ENCODE assay signal across 8 cellular contexts in genomic region chr19:7098701-7099596, GRCh38. TPM values are rescaled to one million over a fixed set of nuclear protein-coding genes. Genes with fewer than 3 reads are reported as not detected.
DNase-seq lines count a peak whose midpoint lies in the region; ATAC-seq, FAIRE-seq and TF ChIP-seq lines count a peak whose summit lies in the region.

No MANE protein-coding gene starts in this region.

- H3K79me2 ChIP-seq in H1 (ENCODE audit: control insufficient read depth in 1 of 2, insufficient read depth in 2 of 2, low read length in 2 of 2): no peaks in the 10 kb centered on the region
- no peaks in the 10 kb centered on the region for H3K79me2 ChIP-seq in mesendoderm (ENCODE audit: control insufficient read depth, insufficient read depth, low read length)

- H3K36me3 ChIP-seq in Caco-2 (ENCODE audit: control insufficient read depth, insufficient read depth, low read length) (no peaks in the 10 kb centered on the region), H1 (ENCODE audit: control insufficient read depth in 2 of 4, insufficient read depth in 4 of 4, low read length in 3 of 4) (peaks cover 0 to 4% (median 1%) of the 10 kb centered on the region in 4 experiments; a peak in 1 of 8 replicates), mesendoderm (ENCODE audit: control insufficient read depth, insufficient read depth, low read length) (no peaks in the 10 kb centered on the region)

- peaks cover 25% of the 10 kb centered on the region for H3K9me3 Mint-ChIP-seq in Caco-2 (ENCODE audit: unreplicated experiment)
- H3K9me3 Mint-ChIP-seq in activated CD8-positive, alpha-beta memory T cell treated with anti-CD3 and anti-CD28 coated beads, Interleukin-2, amount 10 ng/mL, durations not matched to agents 7 days and 5 days (ENCODE audit: low read depth): peaks cover 24% of the 10 kb centered on the region

- H3K4me2 ChIP-seq in H1 (ENCODE audit: insufficient read depth in 1 of 2, low read depth in 2 of 2, low read length in 2 of 2) (peak overlapping the region; percentile 69 to 76), mesendoderm (ENCODE audit: low read length) (peak overlapping the region; percentile 56)

- H3K27ac Mint-ChIP-seq in Caco-2 (ENCODE audit: unreplicated experiment): peak overlapping the region; percentile 98
- peak overlapping the region; percentile 95 for H3K27ac Mint-ChIP-seq in activated CD8-positive, alpha-beta memory T cell treated with anti-CD3 and anti-CD28 coated beads, Interleukin-2, amount 10 ng/mL, durations not matched to agents 7 days and 5 days

- H3K27ac ChIP-seq in H1 (ENCODE audit: low read depth, low read length) (peak overlapping the region; percentile 87), mesendoderm (ENCODE audit: low read depth, low read length) (peak overlapping the region; percentile 87)

- H3K27me3 Mint-ChIP-seq in Caco-2 (ENCODE audit: insufficient read depth, unreplicated experiment): no peaks in the 10 kb centered on the region
- H3K27me3 Mint-ChIP-seq in activated CD8-positive, alpha-beta memory T cell treated with anti-CD3 and anti-CD28 coated beads, Interleukin-2, amount 10 ng/mL, durations not matched to agents 7 days and 5 days: peaks cover 4% of the 10 kb centered on the region

- no peak overlapping the region for H3K4ac ChIP-seq in H1 (replicated peaks; ENCODE audit: insufficient read length, low read depth, low read length)
- peak overlapping the region; percentile 22 for H3K4ac ChIP-seq in mesendoderm (ENCODE audit: low read depth, low read length)

- H3K79me1 ChIP-seq in H1 (ENCODE audit: low read depth, low read length): no peaks in the 10 kb centered on the region
- no peaks in the 10 kb centered on the region for H3K79me1 ChIP-seq in mesendoderm (ENCODE audit: low read length)

- 0 out of 2 replicates have a peak overlapping the region, but pooled peaks have one; percentile 17 for H2BK12ac ChIP-seq in H1 (ENCODE audit: low read depth, low read length)

- peak; percentile 94 for DNase-seq in Caco-2
- DNase-seq in HTR-8/SVneo (ENCODE audit: insufficient read length, low spot score): peak; percentile 94
- DNase-seq in NOMO-1 treated with dmso at 0.1 percent for 144 hours (lab: John Stamatoyannopoulos, UW; ENCODE audit: unreplicated experiment): peak; percentile 94
- DNase-seq in activated CD8-positive, alpha-beta memory T cell treated with anti-CD3 and anti-CD28 coated beads, Interleukin-2, amount 10 ng/mL, durations not matched to agents 7 days and 5 days: peak; percentile 92
- peak; percentile 88 to 96 for DNase-seq in H1 (ENCODE audit: low read depth in 1 of 2, low spot score in 2 of 2)
- DNase-seq in mesendoderm: peak; percentile 97
- DNase-seq in stimulated activated CD8-positive, alpha-beta memory T cell treated with anti-CD3 and anti-CD28 coated beads, Interleukin-12 subunit alpha, Interleukin-12 subunit beta, amount 100 ng/mL, for 24 hours (ENCODE audit: extremely low read depth): peak; percentile 70

- FAIRE-seq in HTR-8/SVneo (lab: Jason Lieb, UNC) (peak; percentile 93), H1 (lab: Jason Lieb, UNC) (no peak)

- POLR2A ChIA-PET in Caco-2 (lab: Charles Lee) (interaction anchor here (0.5 to 1.4 kb wide), 12 partner anchors 15 to 769 kb away, joined by 3 to 28 read pairs (median 4); partner anchors contain the start of gene ZNF557), H1 (lab: Charles Lee; ENCODE audit: partially characterized antibody) (interaction anchor here (0.6 to 2.6 kb wide), 6 partner anchors 10 to 567 kb away, joined by 3 to 8 read pairs (median 6); partner anchors contain the start of gene ZNF557)

- no peak overlapping the region for H2AK5ac ChIP-seq in H1 (ENCODE audit: low read depth, low read length)
- H2AK5ac ChIP-seq in mesendoderm (ENCODE audit: low read length): no peak overlapping the region

- peak overlapping the region; percentile 92; the same call in 1 of the 2 replicates for H2BK15ac ChIP-seq in H1 (ENCODE audit: low read length)
- no peak overlapping the region for H2BK15ac ChIP-seq in mesendoderm (replicated peaks; ENCODE audit: low read depth)

- TF ChIP-seq POLR2A in H1 (IDR thresholded peaks at IDR 0.05; ENCODE audit: control extremely low read depth in 1 of 2, low read depth in 2 of 2, low read length in 2 of 2): peak; percentile 69 to 73

- CTCF ChIA-PET in Caco-2 (lab: Charles Lee): interaction anchor here (0.6 to 1.1 kb wide), 10 partner anchors 30 to 1218 kb away, joined by 3 to 12 read pairs (median 4); partner anchors contain the start of genes INSR and ZNF557
- CTCF ChIA-PET in activated CD8-positive, alpha-beta memory T cell treated with anti-CD3 and anti-CD28 coated beads, Interleukin-2, amount 10 ng/mL, durations not matched to agents 7 days and 5 days (lab: Charles Lee): interaction anchor here (0.9 to 1.8 kb wide), 10 partner anchors 29 to 730 kb away, joined by 3 to 11 read pairs (median 4); partner anchors contain the start of genes TRAPPC5 and ZNF557
- CTCF ChIA-PET in H1 (lab: Charles Lee; ENCODE audit: partially characterized antibody): interaction anchor here (1.0 to 5.8 kb wide), 5 partner anchors 11 to 254 kb away, joined by 4 to 52 read pairs (median 9); partner anchors contain the start of gene ARHGEF18

- no peak for TF ChIP-seq EP300 in H1 (IDR thresholded peaks at IDR 0.05; ENCODE audit: borderline replicate concordance in 1 of 2, low read depth in 2 of 2, low read length in 2 of 2)

- H3K9ac ChIP-seq in H1 (replicated peaks in 1 of 4; ENCODE audit: extremely low read depth in 1 of 4, low read depth in 3 of 4, low read length in 3 of 4) (peak overlapping the region; percentile 77 to 92 (median 86)), mesendoderm (ENCODE audit: low read length) (peak overlapping the region; percentile 80)

- TF ChIP-seq CTCF in Caco-2 (IDR thresholded peaks at IDR 0.05; ENCODE audit: insufficient read depth in 1 of 2, low read depth in 1 of 2, low read length in 1 of 2, severe bottlenecking in 1 of 2, unreplicated experiment in 1 of 2): no peak
- no peak for TF ChIP-seq CTCF in H1 (IDR thresholded peaks at IDR 0.05; ENCODE audit: control extremely low read depth in 1 of 3, insufficient read depth in 1 of 3, low read depth in 1 of 3, low read length in 3 of 3)

- peaks cover 7% of the 10 kb centered on the region for H3K9me3 ChIP-seq in Caco-2
- peaks cover 7 to 10% of the 10 kb centered on the region in 2 experiments for H3K9me3 ChIP-seq in H1 (ENCODE audit: insufficient read depth in 2 of 2, low read depth in 1 of 2, low read length in 1 of 2)

- 2% methylated on average over 65 of the region's 78 CpGs; no CpG with 5 or more reads in 1 of the 2 experiments for WGBS in H1 (ENCODE audit: extremely low coverage in 1 of 2, insufficient coverage in 1 of 2, insufficient read length in 1 of 2, insufficient replicate concordance in 2 of 2, low coverage in 1 of 2, low lambda C conversion rate in 2 of 2, missing lambda C conversion rate in 1 of 2), 2 experiments
- no CpG with 5 or more reads among the region's 78 CpGs for WGBS in mesendoderm (ENCODE audit: extremely low coverage, insufficient coverage, low lambda C conversion rate)

- peak overlapping the region; percentile 97 for H3K4me3 Mint-ChIP-seq in Caco-2 (ENCODE audit: unreplicated experiment)
- H3K4me3 Mint-ChIP-seq in activated CD8-positive, alpha-beta memory T cell treated with anti-CD3 and anti-CD28 coated beads, Interleukin-2, amount 10 ng/mL, durations not matched to agents 7 days and 5 days: peak overlapping the region; percentile 98

- peak overlapping the region; percentile 97 for H4K91ac ChIP-seq in H1 (replicated peaks; ENCODE audit: insufficient read length, low read length)

- no peak for TF ChIP-seq RAD21 in H1 (IDR thresholded peaks at IDR 0.05 in 1 of 2, conservative IDR thresholded peaks at IDR 0.05 in 1 of 2; ENCODE audit: low read depth in 2 of 2, low read length in 2 of 2)

- no peaks in the 10 kb centered on the region for H3K27me3 ChIP-seq in Caco-2 (replicated peaks; ENCODE audit: control insufficient read depth, insufficient read depth, low read length)
- H3K27me3 ChIP-seq in H1 (replicated peaks in 1 of 4; ENCODE audit: control insufficient read depth in 3 of 4, extremely low read depth in 1 of 4, insufficient read depth in 3 of 4, low read length in 3 of 4): no peaks in the 10 kb centered on the region
- H3K27me3 ChIP-seq in mesendoderm (ENCODE audit: insufficient read depth, low read length, poor library complexity): no peaks in the 10 kb centered on the region

- H3K23me2 ChIP-seq in H1 (ENCODE audit: low read depth, low read length): peaks cover 4% of the 10 kb centered on the region; the same call in 1 of the 2 replicates

- intact Hi-C loops in Caco-2 (cut with micrococcal nuclease; ENCODE audit: unreplicated experiment): no loop called here

- H3K4me3 ChIP-seq in Caco-2 (ENCODE audit: low read depth, low read length) (peak overlapping the region; percentile 82), H1 (ENCODE audit: extremely low read depth in 1 of 4, insufficient read depth in 2 of 4, low read depth in 3 of 4, low read length in 4 of 4) (peak overlapping the region; percentile 51 to 75 (median 70)), mesendoderm (ENCODE audit: low read length) (peak overlapping the region; percentile 50)

- H3K56ac ChIP-seq in H1 (replicated peaks; ENCODE audit: insufficient read length, low read depth, low read length) (peak overlapping the region; percentile 74), mesendoderm (ENCODE audit: low read length) (peak overlapping the region; percentile 98)

- no peak overlapping the region for H2BK20ac ChIP-seq in H1 (ENCODE audit: low read length)

- H3K4me1 ChIP-seq in Caco-2: peaks cover 23% of the 10 kb centered on the region
- peaks cover 0 to 4% (median 0%) of the 10 kb centered on the region in 4 experiments; a peak in 1 of 7 replicates for H3K4me1 ChIP-seq in H1 (replicated peaks in 1 of 4; ENCODE audit: control insufficient read depth in 3 of 4, insufficient read depth in 4 of 4, low read length in 3 of 4)
- H3K4me1 ChIP-seq in mesendoderm (ENCODE audit: control insufficient read depth, low read depth, low read length): no peaks in the 10 kb centered on the region

- H3K36me3 Mint-ChIP-seq in Caco-2 (ENCODE audit: insufficient read depth, unreplicated experiment): peaks cover 27% of the 10 kb centered on the region
- peaks cover 21% of the 10 kb centered on the region for H3K36me3 Mint-ChIP-seq in activated CD8-positive, alpha-beta memory T cell treated with anti-CD3 and anti-CD28 coated beads, Interleukin-2, amount 10 ng/mL, durations not matched to agents 7 days and 5 days

- peak; percentile 72 for ATAC-seq in GM21367 (IDR thresholded peaks at IDR 0.05; ENCODE audit: unreplicated experiment)
- peak; percentile 95 for ATAC-seq in activated CD8-positive, alpha-beta memory T cell treated with anti-CD3 and anti-CD28 coated beads, Interleukin-2, amount 10 ng/mL, durations not matched to agents 7 days and 5 days

- H2AFZ ChIP-seq in H1 (ENCODE audit: low read length): no peak overlapping the region

- H3K23ac ChIP-seq in H1 (ENCODE audit: insufficient read length): no peak overlapping the region
- no peak overlapping the region for H3K23ac ChIP-seq in mesendoderm (ENCODE audit: low read length)

- BruUV-seq in Caco-2 (replicated peaks; lab: Mats Ljungman, UMichigan): no TSS peak

- H2BK5ac ChIP-seq in H1 (ENCODE audit: low read depth, low read length): peak overlapping the region; percentile 97
- H2BK5ac ChIP-seq in mesendoderm (ENCODE audit: low read length): peak overlapping the region; percentile 24

- peaks cover 12% of the 10 kb centered on the region for H3K4me1 Mint-ChIP-seq in Caco-2 (ENCODE audit: low read depth, unreplicated experiment)
- H3K4me1 Mint-ChIP-seq in activated CD8-positive, alpha-beta memory T cell treated with anti-CD3 and anti-CD28 coated beads, Interleukin-2, amount 10 ng/mL, durations not matched to agents 7 days and 5 days: peaks cover 27% of the 10 kb centered on the region

- no peaks in the 10 kb centered on the region for H4K20me1 ChIP-seq in H1 (replicated peaks in 1 of 2; ENCODE audit: control insufficient read depth in 1 of 2, insufficient read depth in 2 of 2, low read length in 2 of 2)

- H4K8ac ChIP-seq in H1 (ENCODE audit: extremely low read depth, insufficient read depth, low read length): peak overlapping the region; percentile 96; the same call in 1 of the 2 replicates
- no peak overlapping the region for H4K8ac ChIP-seq in mesendoderm (ENCODE audit: low read depth, low read length)

- H4K5ac ChIP-seq in H1 (ENCODE audit: insufficient read length, low read depth, low read length): peak overlapping the region; percentile 98
- H4K5ac ChIP-seq in mesendoderm (ENCODE audit: low read length): no peak overlapping the region

- peak overlapping the region; percentile 93 for H3K18ac ChIP-seq in H1 (ENCODE audit: extremely low read depth, low read length)
- peak overlapping the region; percentile 2 for H3K18ac ChIP-seq in mesendoderm (ENCODE audit: low read length)

- no peak overlapping the region for H3K14ac ChIP-seq in H1 (ENCODE audit: insufficient read length)

- no peak overlapping the region for H2BK120ac ChIP-seq in H1 (replicated peaks; ENCODE audit: low read depth, low read length)
- no peak overlapping the region for H2BK120ac ChIP-seq in mesendoderm (ENCODE audit: low read depth, low read length)

RNA-seq across cellular contexts. Expression of gene ZNF557, which starts 29.4 kb away (rescaled TPM):
- total RNA-seq in Caco-2 (2022): 8.3 and 8.8 TPM in 2 replicates
- total RNA-seq in activated CD8-positive, alpha-beta memory T cell treated with anti-CD3 and anti-CD28 coated beads, Interleukin-2, amount 10 ng/mL, durations not matched to agents 7 days and 5 days: 10 to 100 TPM; 13.3 to 13.5 TPM
- 5.8 and 7.4 TPM in 2 replicates for total RNA-seq in H1 (2021; fragmentation: NEBNext Ultra II Directional; extraction: Animal tissue kit (Norgen Biotek cat#: 25700))
- polyA plus RNA-seq in H1 (2011; rRNA removed): 1.2 and 1.4 TPM in 2 replicates
- polyA plus RNA-seq in H1 (2011; cell fraction: cytosol; rRNA removed): 1.6 TPM
- 2.4 TPM for polyA plus RNA-seq in H1 (2011; cell fraction: nucleus; rRNA removed)
- polyA plus RNA-seq in H1 (2012, experiment 1 of 2): 2.1 to 3.5 TPM (median 2.4 TPM) in 4 replicates
- 0.59 TPM for polyA plus RNA-seq in H1 (2012, experiment 2 of 2)
- 3.3 TPM for polyA plus RNA-seq in H1 (2013, experiment 1 of 2)
- polyA plus RNA-seq in H1 (2013, experiment 2 of 2): 3.1 TPM
- polyA minus RNA-seq in H1 (2011; rRNA and poly(A)+ RNA removed): 16.7 and 17.7 TPM in 2 replicates
- 6.5 TPM for polyA minus RNA-seq in H1 (2011; cell fraction: cytosol; rRNA and poly(A)+ RNA removed)
- polyA minus RNA-seq in H1 (2011; cell fraction: nucleus; rRNA and poly(A)+ RNA removed): 15.8 TPM
- 3.2 TPM for polyA plus RNA-seq in mesendoderm (2013, experiment 1 of 2)
- 3.0 TPM for polyA plus RNA-seq in mesendoderm (2013, experiment 2 of 2)

RNA-seq across cellular contexts. Expression of gene MBD3L3, which starts 40.5 kb away (rescaled TPM):
- total RNA-seq in Caco-2 (2022): not detected in 2 replicates
- total RNA-seq in activated CD8-positive, alpha-beta memory T cell treated with anti-CD3 and anti-CD28 coated beads, Interleukin-2, amount 10 ng/mL, durations not matched to agents 7 days and 5 days: not detected
- not detected in 2 replicates for total RNA-seq in H1 (2021; fragmentation: NEBNext Ultra II Directional; extraction: Animal tissue kit (Norgen Biotek cat#: 25700))
- not detected in 2 replicates for polyA plus RNA-seq in H1 (2011; rRNA removed)
- polyA plus RNA-seq in H1 (2011; cell fraction: cytosol; rRNA removed): not detected
- polyA plus RNA-seq in H1 (2011; cell fraction: nucleus; rRNA removed): not detected
- polyA plus RNA-seq in H1 (2012, experiment 1 of 2): not detected in 4 replicates
- not detected for polyA plus RNA-seq in H1 (2012, experiment 2 of 2)
- not detected for polyA plus RNA-seq in H1 (2013, experiment 1 of 2)
- polyA plus RNA-seq in H1 (2013, experiment 2 of 2): not detected
- not detected in 2 replicates for polyA minus RNA-seq in H1 (2011; rRNA and poly(A)+ RNA removed)
- polyA minus RNA-seq in H1 (2011; cell fraction: cytosol; rRNA and poly(A)+ RNA removed): not detected
- not detected for polyA minus RNA-seq in H1 (2011; cell fraction: nucleus; rRNA and poly(A)+ RNA removed)
- not detected for polyA plus RNA-seq in mesendoderm (2013, experiment 1 of 2)
- polyA plus RNA-seq in mesendoderm (2013, experiment 2 of 2): not detected

RNA-seq across cellular contexts. Expression of gene MBD3L2, which starts 49.8 kb away (rescaled TPM):
- total RNA-seq in Caco-2 (2022): not detected in 2 replicates
- total RNA-seq in activated CD8-positive, alpha-beta memory T cell treated with anti-CD3 and anti-CD28 coated beads, Interleukin-2, amount 10 ng/mL, durations not matched to agents 7 days and 5 days: not detected
- not detected in 2 replicates for total RNA-seq in H1 (2021; fragmentation: NEBNext Ultra II Directional; extraction: Animal tissue kit (Norgen Biotek cat#: 25700))
- not detected in 2 replicates for polyA plus RNA-seq in H1 (2011; rRNA removed)
- polyA plus RNA-seq in H1 (2011; cell fraction: cytosol; rRNA removed): not detected
- polyA plus RNA-seq in H1 (2011; cell fraction: nucleus; rRNA removed): not detected
- not detected in 4 replicates for polyA plus RNA-seq in H1 (2012, experiment 1 of 2)
- not detected for polyA plus RNA-seq in H1 (2012, experiment 2 of 2)
- not detected for polyA plus RNA-seq in H1 (2013, experiment 1 of 2)
- polyA plus RNA-seq in H1 (2013, experiment 2 of 2): not detected
- polyA minus RNA-seq in H1 (2011; rRNA and poly(A)+ RNA removed): not detected in 2 replicates
- not detected for polyA minus RNA-seq in H1 (2011; cell fraction: cytosol; rRNA and poly(A)+ RNA removed)
- not detected for polyA minus RNA-seq in H1 (2011; cell fraction: nucleus; rRNA and poly(A)+ RNA removed)
- polyA plus RNA-seq in mesendoderm (2013, experiment 1 of 2): not detected
- polyA plus RNA-seq in mesendoderm (2013, experiment 2 of 2): not detected

RNA-seq across cellular contexts. Expression of gene MBD3L4, which starts 59.0 kb away (rescaled TPM):
- total RNA-seq in Caco-2 (2022): not detected in 2 replicates
- total RNA-seq in activated CD8-positive, alpha-beta memory T cell treated with anti-CD3 and anti-CD28 coated beads, Interleukin-2, amount 10 ng/mL, durations not matched to agents 7 days and 5 days: not detected
- not detected in 2 replicates for total RNA-seq in H1 (2021; fragmentation: NEBNext Ultra II Directional; extraction: Animal tissue kit (Norgen Biotek cat#: 25700))
- not detected in 2 replicates for polyA plus RNA-seq in H1 (2011; rRNA removed)
- polyA plus RNA-seq in H1 (2011; cell fraction: cytosol; rRNA removed): not detected
- not detected for polyA plus RNA-seq in H1 (2011; cell fraction: nucleus; rRNA removed)
- not detected in 4 replicates for polyA plus RNA-seq in H1 (2012, experiment 1 of 2)
- not detected for polyA plus RNA-seq in H1 (2012, experiment 2 of 2)
- not detected for polyA plus RNA-seq in H1 (2013, experiment 1 of 2)
- polyA plus RNA-seq in H1 (2013, experiment 2 of 2): not detected
- not detected in 2 replicates for polyA minus RNA-seq in H1 (2011; rRNA and poly(A)+ RNA removed)
- polyA minus RNA-seq in H1 (2011; cell fraction: cytosol; rRNA and poly(A)+ RNA removed): not detected
- polyA minus RNA-seq in H1 (2011; cell fraction: nucleus; rRNA and poly(A)+ RNA removed): not detected
- polyA plus RNA-seq in mesendoderm (2013, experiment 1 of 2): not detected
- not detected for polyA plus RNA-seq in mesendoderm (2013, experiment 2 of 2)

Comparison
In these comparisons a context has a peak if more than half of its experiments do, and no peak if none do; other contexts are left out.
1. Peak in every context shown above with its lines: DNase-seq, ATAC-seq, H3K4me3 ChIP-seq and H3K27ac ChIP-seq.